In genomic region chr5:167320019-167320418, GRCh38 we compare ENCODE assay signal across 18 cellular contexts.
DNase-seq lines count a peak whose midpoint lies in the region; ATAC-seq and TF ChIP-seq lines count a peak whose summit lies in the region.
"Had no signal": no experiment of that assay in that cellular context is flagged by ENCODE, and none has a peak within 500 bp of the region (broad histone marks: within the 10 kb centered on the region; RNA-seq: fewer than 3 reads in every experiment).

No MANE protein-coding gene starts in this region.

- H3K4me3 ChIP-seq in LNCaP clone FGC (ENCODE audit: low read depth, low read length) (no peak overlapping the region), spleen (no peak overlapping the region)
- H3K4me3 ChIP-seq: BLaER1 had no signal

- no peaks in the 10 kb centered on the region for H3K36me3 ChIP-seq in spleen
- H3K36me3 ChIP-seq: BE2C, BLaER1 had no signal

- H3K9me3 ChIP-seq in spleen, result peaks cover 0 to 4% (median 0%) of the 10 kb centered on the region in 8 donors
- H3K9me3 ChIP-seq: BE2C, Caco-2 had no signal

- TF ChIP-seq CTCF in 22Rv1 (IDR thresholded peaks at IDR 0.05), result no peak
- TF ChIP-seq CTCF in LNCaP clone FGC (IDR thresholded peaks at IDR 0.05; ENCODE audit: control insufficient read depth, extremely low read depth, insufficient read depth), result no peak
- no peak for TF ChIP-seq CTCF in spleen (IDR thresholded peaks at IDR 0.05 in 8 of 11, conservative IDR thresholded peaks at IDR 0.05 in 3 of 11)

- peak; percentile 87 for DNase-seq in LNCaP clone FGC (ENCODE audit: low read depth)
- peak; percentile 7 for DNase-seq in renal cortical epithelial cell (ENCODE audit: low read depth)
- no peak for DNase-seq in RKO (ENCODE audit: low spot score)
- no peak for DNase-seq in spleen
- DNase-seq: 8988T; ACHN; BE2C; C1 segment of cervical spinal cord; Caco-2; Calu3; CD4-positive, alpha-beta T cell; CD8-positive, alpha-beta T cell; DMS79 treated with DMSO at 0.1 percent for 48 hours; GF-D8 had no signal

- ATAC-seq in SK-N-SH treated with all-trans-retinoic acid at 6 μM for 48 hours, result no peak
- ATAC-seq in HG03378 (IDR thresholded peaks at IDR 0.05; ENCODE audit: unreplicated experiment), result no peak
- ATAC-seq: CD8-positive, alpha-beta T cell had no signal

- H3K4me1 ChIP-seq in spleen, result no peaks in the 10 kb centered on the region
- H3K4me1 ChIP-seq: Caco-2 had no signal

- no peak for TF ChIP-seq POLR2A in spleen (IDR thresholded peaks at IDR 0.05)

- intact Hi-C loops in spleen (cut with DNase I; ENCODE audit: low total_unique reads), result no loop called here

- no peaks in the 10 kb centered on the region for H3K27me3 ChIP-seq in spleen (replicated peaks in 1 of 7)
- H3K27me3 ChIP-seq: BE2C, BLaER1 had no signal

- H3K27ac ChIP-seq in 22Rv1, result peak overlapping the region; percentile 78
- H3K27ac ChIP-seq in spleen, result no peak overlapping the region
- H3K27ac ChIP-seq: BLaER1 had no signal

TF ChIP-seq in SK-N-SH treated with all-trans-retinoic acid at 6 μM for 48 hours, 23 proteins besides CTCF, POLR2A, EP300 and RAD21:
- peak; percentile 86 for TF ChIP-seq ISL1 (CRISPR knock-in tag; IDR thresholded peaks at IDR 0.05)
- no peak for TF ChIP-seq BACH2 (CRISPR knock-in tag; IDR thresholded peaks at IDR 0.05; ENCODE audit: borderline replicate concordance)
- no peak for TF ChIP-seq ZFP30 (CRISPR knock-in tag; IDR thresholded peaks at IDR 0.05)
- no peak for TF ChIP-seq OSR1 (CRISPR knock-in tag; IDR thresholded peaks at IDR 0.05)
- no peak for TF ChIP-seq PPARA (CRISPR knock-in tag; IDR thresholded peaks at IDR 0.05; ENCODE audit: borderline replicate concordance)
- no peak for TF ChIP-seq TOX (CRISPR knock-in tag; IDR thresholded peaks at IDR 0.05; ENCODE audit: borderline replicate concordance)
- no peak for TF ChIP-seq ZC3H10 (CRISPR knock-in tag; IDR thresholded peaks at IDR 0.05)
- TF ChIP-seq SNAI2 (CRISPR knock-in tag; IDR thresholded peaks at IDR 0.05), result no peak
- TF ChIP-seq POU6F1 (CRISPR knock-in tag; IDR thresholded peaks at IDR 0.05; ENCODE audit: borderline replicate concordance, low read depth), result no peak
- no peak for TF ChIP-seq ZNF8 (CRISPR knock-in tag; IDR thresholded peaks at IDR 0.05)
- TF ChIP-seq TSHZ2 (CRISPR knock-in tag; IDR thresholded peaks at IDR 0.05), result no peak
- no peak for TF ChIP-seq ZNF70 (CRISPR knock-in tag; IDR thresholded peaks at IDR 0.05)
- peak; percentile 75; the same call in 1 of the 2 replicates for TF ChIP-seq TCF4 (CRISPR knock-in tag; IDR thresholded peaks at IDR 0.05; ENCODE audit: borderline replicate concordance)
- no peak for TF ChIP-seq CSRNP3 (CRISPR knock-in tag; IDR thresholded peaks at IDR 0.05)
- TF ChIP-seq CSDC2 (CRISPR knock-in tag; IDR thresholded peaks at IDR 0.05), result no peak

Comparison
In these comparisons a context has a peak if more than half of its experiments do, and no peak if none do; other contexts are left out.
1. DNase-seq: peak in LNCaP clone FGC (single experiment) and renal cortical epithelial cell (single experiment); none in RKO (single experiment) and spleen (single experiment).